27 cellular contexts compared by ENCODE assay signal in genomic region chr4:149927514-149927913, GRCh38.
"Had no signal": no experiment of that assay in that cellular context is flagged by ENCODE, and none has a peak within 500 bp of the region (broad histone marks: within the 10 kb centered on the region; RNA-seq: fewer than 3 reads in every experiment).

No MANE protein-coding gene starts in this region.

- H3K4me3 Mint-ChIP-seq: dendritic cell treated with granulocyte-macrophage colony-stimulating factor and Interleukin-4, amounts not matched to agents 40 ng/mL and 50 ng/mL, for 4 days; effector memory CD8-positive, alpha-beta T cell; endodermal cell had no signal

- H3K9me3 ChIP-seq: colonic mucosa, esophagus muscularis mucosa, esophagus squamous epithelium, gastrocnemius medialis, gastroesophageal sphincter, heart left ventricle had no signal

- DNase-seq: colonic mucosa; cortex of kidney; dermis blood vessel endothelial cell; dorsolateral prefrontal cortex; effector CD4-positive, alpha-beta T cell; effector CD8-positive, alpha-beta T cell; effector memory CD4-positive, alpha-beta T cell; effector memory CD8-positive, alpha-beta T cell; endodermal cell; erythroblast; esophagus squamous epithelium; foreskin fibroblast; foreskin keratinocyte; foreskin melanocyte; gastrocnemius medialis; glutamatergic neuron; head of caudate nucleus; heart left ventricle had no signal

- H3K27ac Mint-ChIP-seq: dendritic cell treated with granulocyte-macrophage colony-stimulating factor and Interleukin-4, amounts not matched to agents 40 ng/mL and 50 ng/mL, for 4 days; effector memory CD8-positive, alpha-beta T cell; endodermal cell had no signal

- H3K27me3 Mint-ChIP-seq: dendritic cell treated with granulocyte-macrophage colony-stimulating factor and Interleukin-4, amounts not matched to agents 40 ng/mL and 50 ng/mL, for 4 days; effector memory CD8-positive, alpha-beta T cell had no signal

- H3K36me3 ChIP-seq: colonic mucosa, esophagus muscularis mucosa, esophagus squamous epithelium, gastrocnemius medialis, gastroesophageal sphincter, heart left ventricle had no signal

- H3K9me3 Mint-ChIP-seq: dendritic cell treated with granulocyte-macrophage colony-stimulating factor and Interleukin-4, amounts not matched to agents 40 ng/mL and 50 ng/mL, for 4 days; effector memory CD8-positive, alpha-beta T cell; endodermal cell had no signal

- H3K27me3 ChIP-seq: colonic mucosa, dorsolateral prefrontal cortex, esophagus muscularis mucosa, esophagus squamous epithelium, gastrocnemius medialis, gastroesophageal sphincter, heart left ventricle had no signal

- H3K27ac ChIP-seq: colonic mucosa, coronary artery, dorsolateral prefrontal cortex, epithelial cell of prostate, esophagus muscularis mucosa, esophagus squamous epithelium, foreskin keratinocyte, gastrocnemius medialis, gastroesophageal sphincter, heart left ventricle had no signal

- H3K4me1 ChIP-seq: colonic mucosa, esophagus muscularis mucosa, esophagus squamous epithelium, foreskin keratinocyte, gastrocnemius medialis, gastroesophageal sphincter, heart left ventricle had no signal

- H3K4me3 ChIP-seq: colonic mucosa, coronary artery, dorsolateral prefrontal cortex, esophagus muscularis mucosa, esophagus squamous epithelium, gastrocnemius medialis, gastroesophageal sphincter, heart left ventricle had no signal

- ATAC-seq: effector memory CD8-positive, alpha-beta T cell; esophagus mucosa; foreskin keratinocyte; gastrocnemius medialis; gastroesophageal sphincter; heart left ventricle had no signal

- FAIRE-seq: endometrium, endothelial cell of umbilical vein, frontal cortex had no signal
